In the genomic region with DNA sequence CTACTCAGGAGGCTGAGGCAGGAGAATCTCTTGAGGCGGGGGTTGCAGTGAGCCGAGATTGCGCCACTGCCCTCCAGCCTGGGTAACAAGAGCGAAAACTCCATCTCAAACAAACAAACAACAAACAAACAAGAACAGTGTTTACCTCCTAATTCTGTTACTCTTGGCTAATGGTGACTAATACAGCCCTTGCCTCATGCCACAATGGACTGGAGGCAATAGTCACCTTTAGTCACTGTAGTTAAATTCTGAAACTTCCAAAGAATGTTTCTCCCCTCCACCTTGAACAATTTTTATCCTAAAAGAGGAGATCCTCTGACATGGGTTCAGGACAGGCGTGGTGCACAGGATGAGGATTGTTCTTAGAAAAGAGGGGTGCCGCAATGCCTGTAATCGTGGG, we compare ENCODE assay signal across 18 cellular contexts.
DNase-seq lines count a peak whose midpoint lies in the region; ATAC-seq and TF ChIP-seq lines count a peak whose summit lies in the region.
"Had no signal": no experiment of that assay in that cellular context is flagged by ENCODE, and none has a peak within 500 bp of the region (broad histone marks: within the 10 kb centered on the region; RNA-seq: fewer than 3 reads in every experiment).

No MANE protein-coding gene starts in this region.

- H4K20me1 ChIP-seq in GM23248 (ENCODE audit: insufficient read depth), result no peaks in the 10 kb centered on the region

- H3K4me3 ChIP-seq in GM23248, result no peak overlapping the region
- H3K4me3 ChIP-seq: SJCRH30 had no signal

- no peaks in the 10 kb centered on the region for H3K27me3 ChIP-seq in GM23248 (replicated peaks; ENCODE audit: insufficient read depth)
- no peaks in the 10 kb centered on the region for H3K27me3 ChIP-seq in foreskin keratinocyte
- H3K27me3 ChIP-seq: SJCRH30 had no signal

- H2AFZ ChIP-seq in GM23248, result no peak overlapping the region

- no peaks in the 10 kb centered on the region for H3K79me2 ChIP-seq in GM23248 (ENCODE audit: insufficient read depth)

- ATAC-seq in foreskin keratinocyte, result peak; percentile 85
- ATAC-seq: HCT116, HepG2 had no signal

- no peaks in the 10 kb centered on the region for H3K9me3 ChIP-seq in GM23248 (ENCODE audit: low read depth)
- H3K9me3 ChIP-seq: SJCRH30 had no signal

- H3K4me2 ChIP-seq in GM23248 (ENCODE audit: unreplicated experiment), result no peak overlapping the region

- in situ Hi-C loops in GM23248 (cut with MboI), result no loop called here

- H3K9me2 ChIP-seq in GM23248 (ENCODE audit: insufficient read depth), result no peaks in the 10 kb centered on the region

- H3F3A ChIP-seq in GM23248 (ENCODE audit: insufficient read depth), result no peaks in the 10 kb centered on the region

- H3K36me3 ChIP-seq in GM23248 (ENCODE audit: low read depth), result no peaks in the 10 kb centered on the region
- H3K36me3 ChIP-seq: SJCRH30 had no signal

- TF ChIP-seq CTCF in foreskin keratinocyte (conservative IDR thresholded peaks at IDR 0.05), result no peak

- DNase-seq in GM23248 (peak; percentile 46), RKO (ENCODE audit: low spot score) (peak; percentile 1), foreskin keratinocyte (peak; percentile 20 to 51), glomerular visceral epithelial cell (ENCODE audit: extremely low spot score) (no peak), NCI-H524 (lab: John Stamatoyannopoulos, UW) (no peak), HUDEP-2 (lab: John Stamatoyannopoulos, UW; ENCODE audit: unreplicated experiment in 76 of 76) (no peak)
- DNase-seq in activated CD4-positive, alpha-beta T cell treated with anti-CD3 and anti-CD28 coated beads, Interleukin-2, amount 50 U/mL, for 48 hours, result no peak
- DNase-seq: DND-41, KBM-7, NCI-H1417, NCI-H187, NCI-H2107, NCI-H510A, NCI-H774, OCI-M1, SJCRH30 had no signal

- 91 to 95% methylated on average over 7 of the region's 7 CpGs for WGBS in GM23248 (ENCODE audit: low coverage in 1 of 2, low lambda C conversion rate in 2 of 2, missing lambda C conversion rate in 2 of 2), 2 experiments

- no peak overlapping the region for H3K9ac ChIP-seq in GM23248

- H3K27ac ChIP-seq in GM23248, result no peak overlapping the region
- no peak overlapping the region for H3K27ac ChIP-seq in foreskin keratinocyte
- H3K27ac ChIP-seq: SJCRH30 had no signal

- H3K4me1 ChIP-seq in GM23248 (ENCODE audit: insufficient read depth), result peaks cover 10% of the 10 kb centered on the region
- no peaks in the 10 kb centered on the region for H3K4me1 ChIP-seq in foreskin keratinocyte

Comparison
In these comparisons a context has a peak if more than half of its experiments do, and no peak if none do; other contexts are left out.
1. DNase-seq: peak in GM23248 (single experiment), RKO (single experiment) and foreskin keratinocyte (2 of 2); none in glomerular visceral epithelial cell (single experiment), NCI-H524 (0 of 2), HUDEP-2 (0 of 76) and activated CD4-positive, alpha-beta T cell treated with anti-CD3 and anti-CD28 coated beads, Interleukin-2, amount 50 U/mL, for 48 hours (0 of 2).